25 cellular contexts compared by ENCODE assay signal in the genomic region with DNA sequence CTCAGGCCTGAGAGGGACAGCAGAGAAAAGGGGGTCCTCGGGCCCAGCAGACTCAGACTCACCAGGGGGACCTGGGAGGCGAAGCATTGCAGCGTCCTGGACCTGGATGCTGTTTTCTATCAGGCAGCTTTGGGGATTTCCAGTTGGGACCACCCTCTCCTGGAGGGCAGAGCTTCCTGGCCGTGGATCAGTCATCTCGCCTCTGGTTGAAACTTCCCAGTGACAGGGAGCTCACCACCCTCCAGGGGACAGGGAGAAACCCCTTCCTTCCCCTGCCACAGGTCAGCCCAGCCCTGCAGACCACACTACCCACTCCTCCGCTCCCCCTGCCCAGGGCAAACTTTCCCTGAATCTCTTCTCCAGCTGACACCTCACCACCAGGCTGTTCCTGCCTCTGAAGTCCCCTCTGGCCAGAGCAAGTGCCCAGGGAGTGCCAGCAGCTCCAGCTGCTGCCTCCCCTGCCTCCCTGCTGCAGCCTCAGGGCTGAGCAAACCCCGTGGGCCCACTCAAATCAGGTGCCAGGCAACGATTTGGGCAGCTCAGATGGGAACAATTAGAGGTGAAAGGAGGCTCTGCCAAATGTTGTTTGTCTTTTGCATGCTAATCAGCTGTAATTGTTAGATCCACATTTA.
DNase-seq lines count a peak whose midpoint lies in the region; ATAC-seq, FAIRE-seq and TF ChIP-seq lines count a peak whose summit lies in the region.
"Had no signal": no experiment of that assay in that cellular context is flagged by ENCODE, and none has a peak within 500 bp of the region (broad histone marks: within the 10 kb centered on the region; RNA-seq: fewer than 3 reads in every experiment).

No MANE protein-coding gene starts in this region.

- H2AFZ ChIP-seq in H1 (ENCODE audit: low read length) (no peak overlapping the region), osteoblast (ENCODE audit: low read length) (no peak overlapping the region)

- no peak overlapping the region for H3K4ac ChIP-seq in H1 (replicated peaks; ENCODE audit: insufficient read length, low read depth, low read length)

- 83% methylated on average over 8 of the region's 8 CpGs; no CpG with 5 or more reads in 1 of the 2 experiments for WGBS in H1 (ENCODE audit: extremely low coverage in 1 of 2, insufficient coverage in 1 of 2, insufficient read length in 1 of 2, insufficient replicate concordance in 2 of 2, low coverage in 1 of 2, low lambda C conversion rate in 2 of 2, missing lambda C conversion rate in 1 of 2), 2 experiments

- no peak overlapping the region for H3K9ac ChIP-seq in H1 (replicated peaks in 1 of 4; ENCODE audit: extremely low read depth in 1 of 4, low read depth in 3 of 4, low read length in 3 of 4)

- H3K23ac ChIP-seq in H1 (ENCODE audit: insufficient read length), result no peak overlapping the region

- peaks cover 24% of the 10 kb centered on the region for H3K27me3 Mint-ChIP-seq in T-helper 17 cell
- H3K27me3 Mint-ChIP-seq: activated naive CD8-positive, alpha-beta T cell treated with anti-CD3 and anti-CD28 coated beads, Interleukin-2, amount 10 ng/mL, durations not matched to agents 7 days and 5 days had no signal

- FAIRE-seq in H1 (lab: Jason Lieb, UNC), result peak; percentile 87
- FAIRE-seq: endothelial cell of umbilical vein, RCC 7860 had no signal

- no peak overlapping the region for H2AK5ac ChIP-seq in H1 (ENCODE audit: low read depth, low read length)

- no peaks in the 10 kb centered on the region for H3K79me2 ChIP-seq in H1 (ENCODE audit: control insufficient read depth in 1 of 2, insufficient read depth in 2 of 2, low read length in 2 of 2)
- H3K79me2 ChIP-seq in osteoblast (ENCODE audit: insufficient read depth, low read length), result no peaks in the 10 kb centered on the region

- H3K23me2 ChIP-seq in H1 (ENCODE audit: low read depth, low read length), result peaks cover 1% of the 10 kb centered on the region; the same call in 1 of the 2 replicates

- no peaks in the 10 kb centered on the region for H3K79me1 ChIP-seq in H1 (ENCODE audit: low read depth, low read length)

- no peak overlapping the region for H3K14ac ChIP-seq in H1 (ENCODE audit: insufficient read length)

- no peak overlapping the region for H3K27ac ChIP-seq in H1 (ENCODE audit: low read depth, low read length)
- no peak overlapping the region for H3K27ac ChIP-seq in osteoblast (ENCODE audit: low read depth, low read length)
- H3K27ac ChIP-seq: heart right ventricle, prostate gland, thyroid gland, WERI-Rb-1 had no signal

- no peak overlapping the region for H4K8ac ChIP-seq in H1 (ENCODE audit: extremely low read depth, insufficient read depth, low read length)

- TF ChIP-seq POLR2A in H1 (IDR thresholded peaks at IDR 0.05; ENCODE audit: control extremely low read depth in 1 of 2, low read depth in 2 of 2, low read length in 2 of 2), result no peak

- no peak overlapping the region for H3K4me3 Mint-ChIP-seq in T-helper 17 cell
- H3K4me3 Mint-ChIP-seq: activated naive CD8-positive, alpha-beta T cell treated with anti-CD3 and anti-CD28 coated beads, Interleukin-2, amount 10 ng/mL, durations not matched to agents 7 days and 5 days; dendritic cell treated with granulocyte-macrophage colony-stimulating factor and Interleukin-4, amounts not matched to agents 40 ng/mL and 50 ng/mL, for 4 days; immature natural killer cell; nephron progenitor cell; stimulated activated memory B cell treated with anti-CD40 and anti-IgM and Interleukin-4, amounts not matched to agents 10 μg/mL and 1 μg/mL and 100 μg/mL, for 72 hours had no signal

- no peak overlapping the region for H2BK20ac ChIP-seq in H1 (ENCODE audit: low read length)

- TF ChIP-seq RAD21 in H1 (IDR thresholded peaks at IDR 0.05 in 1 of 2, conservative IDR thresholded peaks at IDR 0.05 in 1 of 2; ENCODE audit: low read depth in 2 of 2, low read length in 2 of 2), result no peak

- H3K4me1 Mint-ChIP-seq in T-helper 17 cell, result peaks cover 3% of the 10 kb centered on the region
- H3K4me1 Mint-ChIP-seq: activated naive CD8-positive, alpha-beta T cell treated with anti-CD3 and anti-CD28 coated beads, Interleukin-2, amount 10 ng/mL, durations not matched to agents 7 days and 5 days; stimulated activated memory B cell treated with anti-CD40 and anti-IgM and Interleukin-4, amounts not matched to agents 10 μg/mL and 1 μg/mL and 100 μg/mL, for 72 hours had no signal

- ATAC-seq in T-helper 17 cell (no peak), GM21360 (IDR thresholded peaks at IDR 0.05; ENCODE audit: unreplicated experiment) (no peak)
- ATAC-seq: heart right ventricle; left ventricle myocardium superior; stimulated activated memory B cell treated with anti-CD40 and anti-IgM and Interleukin-4, amounts not matched to agents 10 μg/mL and 1 μg/mL and 100 μg/mL, for 72 hours had no signal

- no peaks in the 10 kb centered on the region for H3K27me3 ChIP-seq in H1 (replicated peaks in 1 of 4; ENCODE audit: control insufficient read depth in 3 of 4, extremely low read depth in 1 of 4, insufficient read depth in 3 of 4, low read length in 3 of 4)
- H3K27me3 ChIP-seq in osteoblast (ENCODE audit: insufficient read depth, low read length), result no peaks in the 10 kb centered on the region
- H3K27me3 ChIP-seq: thyroid gland had no signal

- TF ChIP-seq CTCF in H1 (IDR thresholded peaks at IDR 0.05; ENCODE audit: control extremely low read depth in 1 of 3, insufficient read depth in 1 of 3, low read depth in 1 of 3, low read length in 3 of 3) (no peak), osteoblast (IDR thresholded peaks at IDR 0.05; ENCODE audit: extremely low read depth, low read depth, low read length) (no peak)

- no peak overlapping the region for H3K4me2 ChIP-seq in H1 (ENCODE audit: insufficient read depth in 1 of 2, low read depth in 2 of 2, low read length in 2 of 2)
- no peak overlapping the region for H3K4me2 ChIP-seq in osteoblast (ENCODE audit: insufficient read depth, low read length)

- no peak for TF ChIP-seq EP300 in H1 (IDR thresholded peaks at IDR 0.05; ENCODE audit: borderline replicate concordance in 1 of 2, low read depth in 2 of 2, low read length in 2 of 2)

- no peak overlapping the region for H2BK120ac ChIP-seq in H1 (replicated peaks; ENCODE audit: low read depth, low read length)

- no peak overlapping the region; the same call in 1 of the 2 replicates for H3K18ac ChIP-seq in H1 (ENCODE audit: extremely low read depth, low read length)

- H3K27ac Mint-ChIP-seq in T-helper 17 cell, result no peak overlapping the region
- H3K27ac Mint-ChIP-seq: activated naive CD8-positive, alpha-beta T cell treated with anti-CD3 and anti-CD28 coated beads, Interleukin-2, amount 10 ng/mL, durations not matched to agents 7 days and 5 days; dendritic cell treated with granulocyte-macrophage colony-stimulating factor and Interleukin-4, amounts not matched to agents 40 ng/mL and 50 ng/mL, for 4 days; immature natural killer cell; nephron progenitor cell; stimulated activated memory B cell treated with anti-CD40 and anti-IgM and Interleukin-4, amounts not matched to agents 10 μg/mL and 1 μg/mL and 100 μg/mL, for 72 hours had no signal

- peaks cover 5% of the 10 kb centered on the region for H3K36me3 Mint-ChIP-seq in T-helper 17 cell (ENCODE audit: low read depth)
- H3K36me3 Mint-ChIP-seq: activated naive CD8-positive, alpha-beta T cell treated with anti-CD3 and anti-CD28 coated beads, Interleukin-2, amount 10 ng/mL, durations not matched to agents 7 days and 5 days; immature natural killer cell; stimulated activated memory B cell treated with anti-CD40 and anti-IgM and Interleukin-4, amounts not matched to agents 10 μg/mL and 1 μg/mL and 100 μg/mL, for 72 hours had no signal

- no peak overlapping the region for H3K4me3 ChIP-seq in H1 (ENCODE audit: extremely low read depth in 1 of 4, insufficient read depth in 2 of 4, low read depth in 3 of 4, low read length in 4 of 4)
- no peak overlapping the region for H3K4me3 ChIP-seq in osteoblast (ENCODE audit: insufficient read depth, low read length)
- H3K4me3 ChIP-seq: heart right ventricle, prostate gland, thyroid gland had no signal

- H4K5ac ChIP-seq in H1 (ENCODE audit: insufficient read length, low read depth, low read length), result no peak overlapping the region

- H3K36me3 ChIP-seq in H1 (ENCODE audit: control insufficient read depth in 2 of 4, insufficient read depth in 4 of 4, low read length in 3 of 4), result no peaks in the 10 kb centered on the region
- no peaks in the 10 kb centered on the region for H3K36me3 ChIP-seq in osteoblast (ENCODE audit: insufficient read depth, low read length)
- H3K36me3 ChIP-seq: heart right ventricle, prostate gland, thyroid gland, WERI-Rb-1 had no signal

- no peak overlapping the region for H3K56ac ChIP-seq in H1 (replicated peaks; ENCODE audit: insufficient read length, low read depth, low read length)

- POLR2A ChIA-PET in H1 (lab: Charles Lee; ENCODE audit: partially characterized antibody), result interaction anchor here (0.6 kb wide), 1 partner anchor 75 kb away, joined by 3 read pairs; no protein-coding TSS in a partner anchor

- H4K91ac ChIP-seq in H1 (replicated peaks; ENCODE audit: insufficient read length, low read length), result no peak overlapping the region

- H4K20me1 ChIP-seq in H1 (replicated peaks in 1 of 2; ENCODE audit: control insufficient read depth in 1 of 2, insufficient read depth in 2 of 2, low read length in 2 of 2), result peaks cover 0 to 1% of the 10 kb centered on the region in 2 experiments
- H4K20me1 ChIP-seq in osteoblast (ENCODE audit: insufficient read depth, low read length), result no peaks in the 10 kb centered on the region

- H3K9me3 ChIP-seq in H1 (ENCODE audit: insufficient read depth in 2 of 2, low read depth in 1 of 2, low read length in 1 of 2) (no peaks in the 10 kb centered on the region), osteoblast (ENCODE audit: low read depth, low read length) (no peaks in the 10 kb centered on the region), T-helper 17 cell (ENCODE audit: control insufficient read depth, low read length, poor library complexity, severe bottlenecking) (no peaks in the 10 kb centered on the region)
- H3K9me3 ChIP-seq: heart right ventricle, prostate gland, thyroid gland had no signal

- H3K4me1 ChIP-seq in H1 (replicated peaks in 1 of 4; ENCODE audit: control insufficient read depth in 3 of 4, insufficient read depth in 4 of 4, low read length in 3 of 4) (peaks cover 0 to 28% (median 3%) of the 10 kb centered on the region in 4 experiments; a peak in 4 of 7 replicates), osteoblast (ENCODE audit: insufficient read depth, low read length) (no peaks in the 10 kb centered on the region)
- H3K4me1 ChIP-seq: heart right ventricle, prostate gland, thyroid gland had no signal

- CTCF ChIA-PET in H1 (lab: Charles Lee; ENCODE audit: partially characterized antibody), result interaction anchor here (0.7 to 1.9 kb wide), 2 partner anchors 58 to 65 kb away, joined by 3 to 4 read pairs; no protein-coding TSS in a partner anchor

- H2BK15ac ChIP-seq in H1 (ENCODE audit: low read length), result no peak overlapping the region

- H2BK5ac ChIP-seq in H1 (ENCODE audit: low read depth, low read length), result peak overlapping the region; percentile 82; the same call in 1 of the 2 replicates

- DNase-seq in COR-L47 (lab: John Stamatoyannopoulos, UW) (peak; percentile 73), NCI-H2171 (lab: John Stamatoyannopoulos, UW) (peak; percentile 24), H1 (ENCODE audit: low read depth in 1 of 2, low spot score in 2 of 2) (no peak), osteoblast (ENCODE audit: insufficient read length, low spot score, missing footprints) (peak; percentile 70), T-helper 17 cell (no peak), glomerular visceral epithelial cell (ENCODE audit: extremely low spot score) (no peak)
- DNase-seq in activated effector memory CD4-positive, alpha-beta T cell treated with Interleukin-2 at 50 U/mL for 16 hours, result no peak
- DNase-seq: activated CD4-positive, alpha-beta T cell treated with anti-CD3 and anti-CD28 coated beads, Interleukin-2, amount 50 U/mL, for 1 hour; activated naive CD8-positive, alpha-beta T cell treated with anti-CD3 and anti-CD28 coated beads, Interleukin-2, amount 10 ng/mL, durations not matched to agents 7 days and 5 days; DMS79; heart right ventricle; immature natural killer cell; left ventricle myocardium superior; NCI-H2029 treated with DMSO at 0.1 percent for 48 hours; NCI-H446; nephron progenitor cell; stimulated activated CD4-positive, alpha-beta T cell treated with anti-CD3 and anti-CD28 coated beads, Interleukin-2, amount 100 ng/mL, for 24 hours; thyroid gland; WERI-Rb-1 had no signal

- H2BK12ac ChIP-seq in H1 (ENCODE audit: low read depth, low read length), result peak overlapping the region; percentile 23; the same call in 1 of the 2 replicates

Comparison
In these comparisons a context has a peak if more than half of its experiments do, and no peak if none do; other contexts are left out.
1. DNase-seq: peak in COR-L47 (single experiment), NCI-H2171 (single experiment) and osteoblast (single experiment); none in H1 (0 of 2), T-helper 17 cell (0 of 3), glomerular visceral epithelial cell (single experiment) and activated effector memory CD4-positive, alpha-beta T cell treated with Interleukin-2 at 50 U/mL for 16 hours (single experiment).